ENCODE assay signal across 3 cellular contexts in genomic region chr7:111927383-111928019, GRCh38.
A peak's percentile ranks its signal among the peaks of the same experiment; 100 is the strongest.
TF ChIP-seq lines count a peak whose summit lies in the region.

No MANE protein-coding gene starts in this region.

TF ChIP-seq in GM23338, 12 proteins besides CTCF, POLR2A, EP300 and RAD21 (continues in another document):
- TF ChIP-seq ETS1 (IDR thresholded peaks at IDR 0.05) (no peak), CREB1 (CRISPR knock-in tag; IDR thresholded peaks at IDR 0.05; ENCODE audit: low read depth) (no peak; the same call in 1 of the 2 replicates), ZNF331 (CRISPR knock-in tag; IDR thresholded peaks at IDR 0.05; ENCODE audit: low read depth) (no peak), NANOG (IDR thresholded peaks at IDR 0.05; ENCODE audit: borderline replicate concordance) (peak; percentile 71; the same call in 1 of the 2 replicates), STAT1 (IDR thresholded peaks at IDR 0.05; ENCODE audit: unreplicated experiment) (no peak)

TF ChIP-seq in H1, 55 proteins besides CTCF, POLR2A, EP300 and RAD21:
- peak; percentile 71 for TF ChIP-seq CEBPB (IDR thresholded peaks at IDR 0.05; ENCODE audit: low read depth, low read length)
- TF ChIP-seq POLR2AphosphoS5 (IDR thresholded peaks at IDR 0.05; ENCODE audit: low read depth, low read length): no peak
- TF ChIP-seq ATF3 (IDR thresholded peaks at IDR 0.05; ENCODE audit: insufficient read depth, low read depth, low read length): no peak
- TF ChIP-seq ASH2L (IDR thresholded peaks at IDR 0.05; ENCODE audit: low read length): no peak
- no peak for TF ChIP-seq BRCA1 (IDR thresholded peaks at IDR 0.05; ENCODE audit: low read depth, low read length)
- peak; percentile 74 for TF ChIP-seq CHD7 (IDR thresholded peaks at IDR 0.05; ENCODE audit: insufficient replicate concordance, low read length)
- no peak for TF ChIP-seq TCF12 (IDR thresholded peaks at IDR 0.05; ENCODE audit: low read depth, low read length)
- TF ChIP-seq CTBP2 (IDR thresholded peaks at IDR 0.05; ENCODE audit: borderline replicate concordance, insufficient read depth, insufficient read length, low read length): no peak
- TF ChIP-seq SP1 (IDR thresholded peaks at IDR 0.05; ENCODE audit: low read depth, low read length): no peak
- TF ChIP-seq HDAC2 (IDR thresholded peaks at IDR 0.05; ENCODE audit: borderline replicate concordance in 1 of 2, low read depth in 2 of 2, low read length in 2 of 2): no peak
- TF ChIP-seq E2F6 (IDR thresholded peaks at IDR 0.05): no peak
TF ChIP-seq in H1: peak in this region for 2.

TF ChIP-seq in SK-N-SH, 30 proteins besides CTCF, POLR2A, EP300 and RAD21:
- no peak for TF ChIP-seq MAX (IDR thresholded peaks at IDR 0.05; ENCODE audit: low read depth)
- TF ChIP-seq JUND (IDR thresholded peaks at IDR 0.05): no peak
- TF ChIP-seq PBX3 (IDR thresholded peaks at IDR 0.05): no peak
- TF ChIP-seq USF1 (IDR thresholded peaks at IDR 0.05; ENCODE audit: borderline replicate concordance, low read depth): no peak
- no peak for TF ChIP-seq TEAD4 (IDR thresholded peaks at IDR 0.05; ENCODE audit: borderline replicate concordance, insufficient read depth)
- TF ChIP-seq MXI1 (IDR thresholded peaks at IDR 0.05; ENCODE audit: low read depth, low read length): no peak
- TF ChIP-seq USF2 (IDR thresholded peaks at IDR 0.05; ENCODE audit: borderline replicate concordance, low read depth, low read length): no peak
- no peak for TF ChIP-seq RFX5 (IDR thresholded peaks at IDR 0.05; ENCODE audit: low read length)
- TF ChIP-seq TCF12 (IDR thresholded peaks at IDR 0.05): no peak
- no peak for TF ChIP-seq CHD2 (IDR thresholded peaks at IDR 0.05; ENCODE audit: low read length, partially characterized antibody)
- TF ChIP-seq GATA2 (CRISPR knock-in tag; IDR thresholded peaks at IDR 0.05): no peak
- no peak for TF ChIP-seq SIN3A (IDR thresholded peaks at IDR 0.05; ENCODE audit: borderline replicate concordance, low read depth, low read length)
- TF ChIP-seq IRF3 (IDR thresholded peaks at IDR 0.05; ENCODE audit: low read depth, low read length): no peak
- TF ChIP-seq REST (IDR thresholded peaks at IDR 0.05; ENCODE audit: low read depth, low read length): no peak
- TF ChIP-seq FOXM1 (IDR thresholded peaks at IDR 0.05; ENCODE audit: low read depth): no peak
TF ChIP-seq in SK-N-SH: peak in this region for 0.
